28 cellular contexts compared by ENCODE assay signal in genomic region chr9:84778537-84778936, GRCh38.
"Had no signal": no experiment of that assay in that cellular context is flagged by ENCODE, and none has a peak within 500 bp of the region (broad histone marks: within the 10 kb centered on the region; RNA-seq: fewer than 3 reads in every experiment).

No MANE protein-coding gene starts in this region.

- H3K36me3 Mint-ChIP-seq: activated naive CD4-positive, alpha-beta T cell treated with anti-CD3 and anti-CD28 coated beads, Interleukin-2, amount 50 U/mL, for 72 hours; naive B cell; stimulated activated effector memory CD8-positive, alpha-beta T cell treated with anti-CD3 and anti-CD28 coated beads, Interleukin-12 subunit alpha, Interleukin-12 subunit beta, amount 100 ng/mL, for 72 hours; T-cell had no signal

- H3K36me3 ChIP-seq: ascending aorta, breast epithelium, left lung, prostate gland, stomach, upper lobe of right lung had no signal

- H3K27me3 ChIP-seq: ascending aorta, breast epithelium, hepatocyte, left lung, testis, upper lobe of right lung had no signal

- DNase-seq: activated CD4-positive, alpha-beta T cell treated with anti-CD3 and anti-CD28 coated beads for 1 hour; activated CD4-positive, alpha-beta T cell treated with anti-CD3 and anti-CD28 coated beads, Interleukin-2, amount 50 U/mL, for 1 hour; activated CD8-positive, alpha-beta T cell treated with anti-CD3 and anti-CD28 coated beads, Interleukin-2, amount 10 ng/mL, durations not matched to agents 7 days and 5 days; activated T-cell treated with anti-CD3 and anti-CD28 coated beads, Interleukin-2, amount 50 U/mL, for 1 hour; effector CD4-positive, alpha-beta T cell; erythroblast; foreskin melanocyte; kidney glomerular epithelial cell; left lung; naive B cell; right cardiac atrium; stimulated activated CD4-positive, alpha-beta T cell treated with anti-CD3 and anti-CD28 coated beads, Interleukin-2, amount 100 ng/mL, for 24 hours; stomach; T-cell; testis; upper lobe of right lung had no signal

- H3K4me1 ChIP-seq: ascending aorta, breast epithelium, left lung, prostate gland, stomach, testis, upper lobe of right lung had no signal

- H3K27ac Mint-ChIP-seq: activated CD8-positive, alpha-beta T cell treated with anti-CD3 and anti-CD28 coated beads, Interleukin-2, amount 10 ng/mL, durations not matched to agents 7 days and 5 days; activated naive CD4-positive, alpha-beta T cell treated with anti-CD3 and anti-CD28 coated beads, Interleukin-2, amount 50 U/mL, for 72 hours; activated T-helper 17 cell treated with anti-CD3 and anti-CD28 coated beads, Interleukin-2, amount 50 U/mL, for 72 hours; naive B cell; stimulated activated effector memory CD8-positive, alpha-beta T cell treated with anti-CD3 and anti-CD28 coated beads, Interleukin-12 subunit alpha, Interleukin-12 subunit beta, amount 100 ng/mL, for 72 hours; T-cell; T-helper 2 cell treated with Interferon-gamma antibody and Interleukin-4, amounts not matched to agents 5 μg/mL and 100 μg/mL, for 36 hours had no signal

- H3K4me3 Mint-ChIP-seq: activated CD8-positive, alpha-beta T cell treated with anti-CD3 and anti-CD28 coated beads, Interleukin-2, amount 10 ng/mL, durations not matched to agents 7 days and 5 days; activated T-helper 17 cell treated with anti-CD3 and anti-CD28 coated beads, Interleukin-2, amount 50 U/mL, for 72 hours; central memory CD8-positive, alpha-beta T cell; naive B cell; neural crest cell; stimulated activated effector memory CD8-positive, alpha-beta T cell treated with anti-CD3 and anti-CD28 coated beads, Interleukin-12 subunit alpha, Interleukin-12 subunit beta, amount 100 ng/mL, for 72 hours; T-cell; T-helper 2 cell treated with Interferon-gamma antibody and Interleukin-4, amounts not matched to agents 5 μg/mL and 100 μg/mL, for 36 hours had no signal

- H3K9me3 Mint-ChIP-seq: activated T-helper 17 cell treated with anti-CD3 and anti-CD28 coated beads, Interleukin-2, amount 50 U/mL, for 72 hours; central memory CD8-positive, alpha-beta T cell; stimulated activated effector memory CD8-positive, alpha-beta T cell treated with anti-CD3 and anti-CD28 coated beads, Interleukin-12 subunit alpha, Interleukin-12 subunit beta, amount 100 ng/mL, for 72 hours; T-helper 2 cell treated with Interferon-gamma antibody and Interleukin-4, amounts not matched to agents 5 μg/mL and 100 μg/mL, for 36 hours had no signal

- H3K27ac ChIP-seq: ascending aorta, breast epithelium, hepatocyte, left lung, prostate gland, skin epidermis, stomach, testis, upper lobe of right lung had no signal

- H3K4me2 ChIP-seq: hepatocyte had no signal

- H3K4me1 Mint-ChIP-seq: activated T-helper 17 cell treated with anti-CD3 and anti-CD28 coated beads, Interleukin-2, amount 50 U/mL, for 72 hours; central memory CD8-positive, alpha-beta T cell; naive B cell; stimulated activated effector memory CD8-positive, alpha-beta T cell treated with anti-CD3 and anti-CD28 coated beads, Interleukin-12 subunit alpha, Interleukin-12 subunit beta, amount 100 ng/mL, for 72 hours; T-cell had no signal

- H3K9me3 ChIP-seq: ascending aorta, breast epithelium, left lung, prostate gland, stomach, testis, upper lobe of right lung had no signal

- H3K4me3 ChIP-seq: ascending aorta, breast epithelium, hepatocyte, left lung, lung, prostate gland, skin epidermis, stomach, testis, upper lobe of right lung had no signal

- H2AFZ ChIP-seq: hepatocyte had no signal

- H3K79me2 ChIP-seq: hepatocyte had no signal
